Comparison of ENCODE assay signal across 17 cellular contexts in the genomic region with DNA sequence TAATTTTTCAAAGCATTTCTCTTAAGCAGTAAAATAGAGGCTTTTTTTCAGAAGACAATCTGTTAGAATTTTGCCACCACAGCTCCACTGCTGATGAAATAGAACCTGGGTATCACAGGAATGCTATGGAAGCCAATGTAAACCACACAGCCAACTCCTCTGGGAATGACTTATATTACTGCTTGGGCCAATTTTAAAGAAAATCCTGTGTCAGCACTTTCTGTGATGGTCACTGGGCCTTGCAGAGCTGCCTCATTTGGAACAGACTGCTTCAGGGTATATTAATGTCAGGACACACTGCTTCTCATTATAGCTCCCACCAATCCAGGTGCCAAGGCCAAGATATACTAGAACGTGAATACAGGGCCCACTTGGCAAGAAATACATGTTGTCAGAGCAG.
"Had no signal": no experiment of that assay in that cellular context is flagged by ENCODE, and none has a peak within 500 bp of the region (broad histone marks: within the 10 kb centered on the region; RNA-seq: fewer than 3 reads in every experiment).

No MANE protein-coding gene starts in this region.

- H3K27me3 ChIP-seq: adrenal gland, brain microvascular endothelial cell, upper lobe of left lung had no signal

- H3K4me3 ChIP-seq: adrenal gland, SK-N-MC, smooth muscle cell, upper lobe of left lung had no signal

- H3K4me1 ChIP-seq: adrenal gland, foreskin keratinocyte, upper lobe of left lung had no signal

- H3K4me2 ChIP-seq: smooth muscle cell had no signal

- H3K27ac ChIP-seq: adrenal gland, brain microvascular endothelial cell, epithelial cell of prostate, foreskin keratinocyte, SK-N-MC, upper lobe of left lung, WERI-Rb-1 had no signal

- H3K36me3 ChIP-seq: adrenal gland, brain microvascular endothelial cell, upper lobe of left lung, WERI-Rb-1 had no signal

- DNase-seq: activated CD4-positive, alpha-beta memory T cell treated with anti-CD3 and anti-CD28 coated beads, Interleukin-2, amount 10 ng/mL, durations not matched to agents 7 days and 5 days; activated CD4-positive, alpha-beta T cell treated with anti-CD3 and anti-CD28 coated beads for 36 hours; activated naive CD4-positive, alpha-beta T cell treated with anti-CD3 and anti-CD28 coated beads, Interleukin-2, amount 50 U/mL, for 16 hours; activated T-cell treated with anti-CD3 and anti-CD28 coated beads, Interleukin-2, amount 50 U/mL, for 24 hours; adrenal gland; brain microvascular endothelial cell; foreskin keratinocyte; head of caudate nucleus; immature natural killer cell; nucleus accumbens; right cardiac atrium; T-cell; upper lobe of left lung; WERI-Rb-1 had no signal

- H3K9me3 ChIP-seq: adrenal gland, upper lobe of left lung had no signal
